1 cellular context compared by ENCODE assay signal in the genomic region with DNA sequence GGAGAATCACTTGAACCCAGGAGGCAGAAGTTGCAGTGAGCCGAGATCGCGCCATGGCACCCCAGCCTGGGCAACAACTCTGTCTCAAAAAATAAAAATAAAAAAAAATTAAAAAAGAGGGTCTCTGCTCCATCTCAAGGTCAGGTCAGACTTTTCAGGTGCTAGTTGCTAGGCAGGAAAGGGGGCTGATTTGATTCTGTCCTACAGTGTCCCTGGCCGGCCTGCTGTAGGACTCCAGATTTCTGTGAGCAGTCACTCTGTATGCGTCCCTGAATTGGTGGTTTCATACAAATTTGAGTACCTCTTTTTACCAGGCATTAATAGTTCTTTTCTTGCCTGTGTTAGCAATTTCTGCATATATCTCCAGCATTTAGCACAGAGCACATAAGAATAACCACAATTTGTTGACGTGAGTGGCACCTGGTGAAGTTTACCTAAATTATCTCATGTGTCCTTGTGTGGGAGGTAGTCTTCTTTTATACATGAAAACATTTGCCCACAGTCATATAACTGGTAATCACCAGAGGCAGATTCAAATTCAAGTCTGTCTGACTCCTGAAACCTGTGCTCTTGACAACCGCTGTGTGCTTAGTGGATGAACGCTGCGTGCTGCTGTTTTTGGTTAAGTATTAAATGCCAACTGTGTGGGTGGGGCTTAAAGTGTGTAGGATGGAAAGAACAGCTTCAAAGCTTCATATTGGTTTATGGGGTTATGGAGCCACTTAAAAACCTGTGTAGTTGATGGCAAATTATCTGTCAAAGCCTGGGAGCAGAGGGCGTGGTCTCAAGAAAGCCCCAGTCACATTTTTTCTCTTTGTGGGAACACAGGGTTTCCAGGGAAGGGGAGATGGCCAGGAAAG.
TF ChIP-seq lines count a peak whose summit lies in the region.

No MANE protein-coding gene starts in this region.

TF ChIP-seq in H1, 55 proteins besides CTCF, POLR2A, EP300 and RAD21:
- TF ChIP-seq CTBP2 (IDR thresholded peaks at IDR 0.05; ENCODE audit: borderline replicate concordance, insufficient read depth, insufficient read length, low read length) (no peak), KDM5A (IDR thresholded peaks at IDR 0.05; ENCODE audit: low read length) (no peak), FOSL1 (IDR thresholded peaks at IDR 0.05; ENCODE audit: insufficient read depth, low read depth, low read length) (no peak), EGR1 (IDR thresholded peaks at IDR 0.05; ENCODE audit: borderline replicate concordance, low read depth, low read length) (no peak), NANOG (IDR thresholded peaks at IDR 0.05; ENCODE audit: insufficient read depth, low read depth, low read length, poor library complexity, severe bottlenecking) (no peak), SIRT6 (IDR thresholded peaks at IDR 0.05; ENCODE audit: low read length) (no peak), ASH2L (IDR thresholded peaks at IDR 0.05; ENCODE audit: low read length) (no peak)
TF ChIP-seq in H1: peak in this region for 0.
